In genomic region chr7:70294512-70294911, GRCh38 we compare ENCODE assay signal across 17 cellular contexts.
"Had no signal": no experiment of that assay in that cellular context is flagged by ENCODE, and none has a peak within 500 bp of the region (broad histone marks: within the 10 kb centered on the region; RNA-seq: fewer than 3 reads in every experiment).

No MANE protein-coding gene starts in this region.

- H3K36me3 ChIP-seq: esophagus muscularis mucosa, gastroesophageal sphincter, heart left ventricle, left lung, lower lobe of right lung had no signal

- ATAC-seq: foreskin keratinocyte, gastroesophageal sphincter, heart left ventricle, left cardiac atrium, left lung, left ventricle myocardium superior, lower lobe of right lung, mucosa of descending colon had no signal

- H3K27me3 ChIP-seq: dorsolateral prefrontal cortex, esophagus muscularis mucosa, gastroesophageal sphincter, heart left ventricle, hepatocyte, left lung had no signal

- H3K9me3 ChIP-seq: esophagus muscularis mucosa, gastroesophageal sphincter, left lung, lower lobe of right lung, mucosa of descending colon had no signal

- H3K4me3 ChIP-seq: coronary artery, dorsolateral prefrontal cortex, esophagus muscularis mucosa, gastroesophageal sphincter, heart left ventricle, hepatocyte, left lung, lower lobe of right lung, mucosa of descending colon had no signal

- DNase-seq: dermis blood vessel endothelial cell; dorsolateral prefrontal cortex; effector CD4-positive, alpha-beta T cell; effector memory CD4-positive, alpha-beta T cell; foreskin keratinocyte; heart left ventricle; hypothalamus; left cardiac atrium; left lung; left ventricle myocardium superior; lower lobe of right lung; mesenchymal stem cell; mucosa of descending colon had no signal

- H3K4me1 ChIP-seq: esophagus muscularis mucosa, foreskin keratinocyte, gastroesophageal sphincter, heart left ventricle, left lung, lower lobe of right lung had no signal

- H3K27ac ChIP-seq: coronary artery, dorsolateral prefrontal cortex, esophagus muscularis mucosa, foreskin keratinocyte, gastroesophageal sphincter, heart left ventricle, hepatocyte, left lung, lower lobe of right lung had no signal
